Comparison of ENCODE assay signal across 21 cellular contexts in genomic region chr3:52874160-52874701, GRCh38. TPM values are rescaled to one million over a fixed set of nuclear protein-coding genes. Genes with fewer than 3 reads are reported as not detected.
DNase-seq lines count a peak whose midpoint lies in the region; ATAC-seq and TF ChIP-seq lines count a peak whose summit lies in the region.
"Had no signal": no experiment of that assay in that cellular context is flagged by ENCODE, and none has a peak within 500 bp of the region (broad histone marks: within the 10 kb centered on the region; RNA-seq: fewer than 3 reads in every experiment).

No MANE protein-coding gene starts in this region.

- peaks cover 10 to 28% (median 13%) of the 10 kb centered on the region in 11 experiments; a peak in 21 of 22 replicates for H3K36me3 ChIP-seq in BLaER1 treated with 17β-estradiol and CSF1 and Interleukin-3, amounts not matched to agents 10 nM and 100 nM
- H3K36me3 ChIP-seq: right lobe of liver had no signal

- H3K9ac ChIP-seq in BLaER1 treated with 17β-estradiol and CSF1 and Interleukin-3, amounts not matched to agents 10 nM and 100 nM = no peak overlapping the region
- H3K9ac ChIP-seq: parathyroid adenoma had no signal

- no peaks in the 10 kb centered on the region; a peak in 1 of 22 replicates for H3K9me3 ChIP-seq in BLaER1 treated with 17β-estradiol and CSF1 and Interleukin-3, amounts not matched to agents 10 nM and 100 nM (replicated peaks in 1 of 11)
- H3K9me3 ChIP-seq: esophagus squamous epithelium, right lobe of liver had no signal

- no peaks in the 10 kb centered on the region for H3K9me3 Mint-ChIP-seq in T-helper 2 cell treated with Interferon-gamma antibody and Interleukin-4, amounts not matched to agents 5 μg/mL and 100 μg/mL, for 36 hours
- H3K9me3 Mint-ChIP-seq in type B pancreatic cell = no peaks in the 10 kb centered on the region
- peaks cover under 1% of the 10 kb centered on the region for H3K9me3 Mint-ChIP-seq in glutamatergic neuron (ENCODE audit: unreplicated experiment)
- H3K9me3 Mint-ChIP-seq: activated CD4-positive, alpha-beta T cell treated with anti-CD3 and anti-CD28 coated beads, Interleukin-2, amount 10 ng/mL, durations not matched to agents 7 days and 5 days; CD4-positive, alpha-beta memory T cell; effector memory CD8-positive, alpha-beta T cell; naive thymus-derived CD4-positive, alpha-beta T cell had no signal

- H3K4me1 Mint-ChIP-seq in T-helper 2 cell treated with Interferon-gamma antibody and Interleukin-4, amounts not matched to agents 5 μg/mL and 100 μg/mL, for 36 hours (ENCODE audit: low read depth) = peaks cover 18% of the 10 kb centered on the region
- H3K4me1 Mint-ChIP-seq in type B pancreatic cell (ENCODE audit: unreplicated experiment) (peaks cover 7% of the 10 kb centered on the region), glutamatergic neuron (ENCODE audit: low read depth, unreplicated experiment) (peaks cover 15% of the 10 kb centered on the region)

- H3K4me3 Mint-ChIP-seq in T-helper 2 cell treated with Interferon-gamma antibody and Interleukin-4, amounts not matched to agents 5 μg/mL and 100 μg/mL, for 36 hours = no peak overlapping the region
- H3K4me3 Mint-ChIP-seq in type B pancreatic cell = no peak overlapping the region
- H3K4me3 Mint-ChIP-seq in glutamatergic neuron (ENCODE audit: unreplicated experiment) = no peak overlapping the region
- H3K4me3 Mint-ChIP-seq: effector memory CD8-positive, alpha-beta T cell had no signal

- no peak overlapping the region for H3K27ac ChIP-seq in BLaER1 treated with 17β-estradiol and CSF1 and Interleukin-3, amounts not matched to agents 10 nM and 100 nM
- H3K27ac ChIP-seq: esophagus squamous epithelium, parathyroid adenoma, right lobe of liver had no signal

- no peaks in the 10 kb centered on the region for H3K27me3 Mint-ChIP-seq in T-helper 2 cell treated with Interferon-gamma antibody and Interleukin-4, amounts not matched to agents 5 μg/mL and 100 μg/mL, for 36 hours (ENCODE audit: low read depth)
- H3K27me3 Mint-ChIP-seq in type B pancreatic cell (no peaks in the 10 kb centered on the region), glutamatergic neuron (ENCODE audit: unreplicated experiment) (no peaks in the 10 kb centered on the region)
- H3K27me3 Mint-ChIP-seq: activated CD4-positive, alpha-beta T cell treated with anti-CD3 and anti-CD28 coated beads, Interleukin-2, amount 10 ng/mL, durations not matched to agents 7 days and 5 days; CD4-positive, alpha-beta memory T cell; effector memory CD8-positive, alpha-beta T cell; naive thymus-derived CD4-positive, alpha-beta T cell had no signal

- H3K4me3 ChIP-seq in BLaER1 treated with 17β-estradiol and CSF1 and Interleukin-3, amounts not matched to agents 10 nM and 100 nM = no peak overlapping the region
- H3K4me3 ChIP-seq in fibroblast of villous mesenchyme (ENCODE audit: low read depth, low read length) = no peak overlapping the region
- H3K4me3 ChIP-seq: esophagus squamous epithelium, right lobe of liver had no signal

- peaks cover 27 to 50% (median 42%) of the 10 kb centered on the region in 10 experiments for H3K4me1 ChIP-seq in BLaER1 treated with 17β-estradiol and CSF1 and Interleukin-3, amounts not matched to agents 10 nM and 100 nM
- H3K4me1 ChIP-seq: parathyroid adenoma had no signal

- peak overlapping the region in 9 of 11 experiments; percentile 4 to 36 (median 18); a peak in 11 of 22 replicates for H3K4me2 ChIP-seq in BLaER1 treated with 17β-estradiol and CSF1 and Interleukin-3, amounts not matched to agents 10 nM and 100 nM

- DNase-seq in fibroblast of villous mesenchyme (ENCODE audit: low read depth) (peak; percentile 8), GDM1 (lab: John Stamatoyannopoulos, UW) (no peak), type B pancreatic cell (ENCODE audit: extremely low spot score, unreplicated experiment) (no peak), glutamatergic neuron (no peak)
- no peak for DNase-seq in T-helper 2 cell treated with Interferon-gamma antibody and Interleukin-4, amounts not matched to agents 5 μg/mL and 100 μg/mL, for 36 hours (ENCODE audit: low spot score)
- DNase-seq: activated CD4-positive, alpha-beta T cell treated with anti-CD3 and anti-CD28 coated beads, Interleukin-2, amount 10 ng/mL, durations not matched to agents 7 days and 5 days; activated CD8-positive, alpha-beta memory T cell treated with anti-CD3 and anti-CD28 coated beads, Interleukin-2, amount 50 U/mL, for 48 hours; activated naive CD4-positive, alpha-beta T cell treated with Interleukin-2 at 50 U/mL for 16 hours; CD4-positive, alpha-beta memory T cell; effector memory CD8-positive, alpha-beta T cell; esophagus squamous epithelium; KG1; NCI-H1694 treated with DMSO at 0.1 percent for 48 hours; NCI-H226; right lobe of liver; Right ventricle myocardium superior had no signal

- no peaks in the 10 kb centered on the region for H3K27me3 ChIP-seq in BLaER1 treated with 17β-estradiol and CSF1 and Interleukin-3, amounts not matched to agents 10 nM and 100 nM
- H3K27me3 ChIP-seq: esophagus squamous epithelium, right lobe of liver had no signal

- TF ChIP-seq CTCF in fibroblast of villous mesenchyme (IDR thresholded peaks at IDR 0.05; ENCODE audit: insufficient read depth, low read depth, low read length) (no peak), type B pancreatic cell (conservative IDR thresholded peaks at IDR 0.05) (no peak), glutamatergic neuron (IDR thresholded peaks at IDR 0.05; ENCODE audit: partially characterized antibody, unreplicated experiment) (no peak)

- H4K20me1 ChIP-seq in BLaER1 treated with 17β-estradiol and CSF1 and Interleukin-3, amounts not matched to agents 10 nM and 100 nM = peaks cover 16 to 96% (median 56%) of the 10 kb centered on the region in 11 experiments; a peak in 18 of 22 replicates

- ATAC-seq in GM18907 (IDR thresholded peaks at IDR 0.05; ENCODE audit: unreplicated experiment) (peak; percentile 51), HG03175 (IDR thresholded peaks at IDR 0.05; ENCODE audit: unreplicated experiment) (peak; percentile 62)
- ATAC-seq: effector memory CD8-positive, alpha-beta T cell; naive thymus-derived CD4-positive, alpha-beta T cell had no signal

- H3K36me3 Mint-ChIP-seq in T-helper 2 cell treated with Interferon-gamma antibody and Interleukin-4, amounts not matched to agents 5 μg/mL and 100 μg/mL, for 36 hours (ENCODE audit: low read depth) = no peaks in the 10 kb centered on the region
- peaks cover 3% of the 10 kb centered on the region for H3K36me3 Mint-ChIP-seq in type B pancreatic cell
- no peaks in the 10 kb centered on the region for H3K36me3 Mint-ChIP-seq in glutamatergic neuron (ENCODE audit: unreplicated experiment)

- H3K27ac Mint-ChIP-seq in T-helper 2 cell treated with Interferon-gamma antibody and Interleukin-4, amounts not matched to agents 5 μg/mL and 100 μg/mL, for 36 hours = no peak overlapping the region
- H3K27ac Mint-ChIP-seq in type B pancreatic cell (no peak overlapping the region), glutamatergic neuron (ENCODE audit: unreplicated experiment) (no peak overlapping the region)
- H3K27ac Mint-ChIP-seq: activated CD4-positive, alpha-beta T cell treated with anti-CD3 and anti-CD28 coated beads, Interleukin-2, amount 10 ng/mL, durations not matched to agents 7 days and 5 days had no signal

RNA-seq across cellular contexts. Expression of gene STIMATE, which starts 23.1 kb away (rescaled TPM):
- total RNA-seq in fibroblast of villous mesenchyme = 12.6 and 15.1 TPM in 2 replicates
- 13.1 and 28.4 TPM in 2 replicates for total RNA-seq in type B pancreatic cell (ENCODE audit: low replicate concordance)
- 23.0 TPM for total RNA-seq in glutamatergic neuron (ENCODE audit: unreplicated experiment)

RNA-seq across cellular contexts. Expression of gene MUSTN1, which starts 39.4 kb away (rescaled TPM):
- total RNA-seq in fibroblast of villous mesenchyme (not detected in 2 replicates), type B pancreatic cell (ENCODE audit: low replicate concordance) (1.8 TPM in 1 of 2 replicates, not detected in the other), glutamatergic neuron (ENCODE audit: unreplicated experiment) (3.5 TPM)

RNA-seq across cellular contexts. Expression of gene ITIH4, which starts 43.8 kb away (rescaled TPM):
- 0.32 and 1.3 TPM in 2 replicates for total RNA-seq in fibroblast of villous mesenchyme
- total RNA-seq in type B pancreatic cell (ENCODE audit: low replicate concordance) = 4.1 and 14.0 TPM in 2 replicates
- 8.0 TPM for total RNA-seq in glutamatergic neuron (ENCODE audit: unreplicated experiment)
